Comparison of ENCODE assay signal across 8 cellular contexts in the genomic region with DNA sequence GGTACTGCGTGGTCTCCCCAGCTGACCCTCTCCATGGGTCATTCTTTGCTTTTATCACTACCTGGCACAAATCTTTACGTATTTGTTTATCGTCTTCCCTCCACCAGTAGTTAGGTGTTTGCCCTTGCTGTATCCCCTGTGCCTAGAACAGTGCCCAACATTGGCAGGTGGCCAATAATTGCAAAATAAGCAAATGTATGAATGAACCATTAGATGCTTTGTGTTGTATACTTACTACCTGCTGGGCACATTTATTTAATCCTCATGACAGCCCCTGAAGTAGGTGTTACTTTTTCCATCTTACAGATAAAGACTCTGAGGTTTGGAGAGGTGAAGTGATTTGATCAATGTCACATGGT. TPM values are rescaled to one million over a fixed set of nuclear protein-coding genes. Genes with fewer than 3 reads are reported as not detected.
DNase-seq lines count a peak whose midpoint lies in the region; ATAC-seq, FAIRE-seq and TF ChIP-seq lines count a peak whose summit lies in the region.

No MANE protein-coding gene starts in this region.

- peaks cover 50% of the 10 kb centered on the region for H3K4me1 ChIP-seq in keratinocyte (ENCODE audit: control insufficient read depth, extremely low read depth, insufficient read depth, low read length)

- H3K36me3 Mint-ChIP-seq in activated naive CD4-positive, alpha-beta T cell treated with anti-CD3 and anti-CD28 coated beads, Interleukin-2, amount 10 ng/mL, durations not matched to agents 7 days and 5 days: peaks cover 20% of the 10 kb centered on the region
- peaks cover 59% of the 10 kb centered on the region for H3K36me3 Mint-ChIP-seq in activated CD8-positive, alpha-beta T cell treated with anti-CD3 and anti-CD28 coated beads for 36 hours (ENCODE audit: low read depth)
- H3K36me3 Mint-ChIP-seq in type B pancreatic cell: no peaks in the 10 kb centered on the region

- dilution Hi-C loops in keratinocyte (cut with MboI; ENCODE audit: extremely low pct_ligation_motif_present, low sequenced_read_pairs): no loop called here

- peaks cover 77% of the 10 kb centered on the region for H3K4me1 Mint-ChIP-seq in activated naive CD4-positive, alpha-beta T cell treated with anti-CD3 and anti-CD28 coated beads, Interleukin-2, amount 10 ng/mL, durations not matched to agents 7 days and 5 days
- peaks cover 65% of the 10 kb centered on the region for H3K4me1 Mint-ChIP-seq in activated CD8-positive, alpha-beta T cell treated with anti-CD3 and anti-CD28 coated beads for 36 hours (ENCODE audit: low read depth)
- H3K4me1 Mint-ChIP-seq in type B pancreatic cell (ENCODE audit: unreplicated experiment): peaks cover 18% of the 10 kb centered on the region

- peak overlapping the region; percentile 96 for H3K4me3 Mint-ChIP-seq in activated naive CD4-positive, alpha-beta T cell treated with anti-CD3 and anti-CD28 coated beads, Interleukin-2, amount 10 ng/mL, durations not matched to agents 7 days and 5 days
- peak overlapping the region; percentile 99 for H3K4me3 Mint-ChIP-seq in activated CD8-positive, alpha-beta T cell treated with anti-CD3 and anti-CD28 coated beads for 36 hours
- peak overlapping the region; percentile 72 for H3K4me3 Mint-ChIP-seq in type B pancreatic cell

- no peaks in the 10 kb centered on the region for H3K9me3 Mint-ChIP-seq in activated naive CD4-positive, alpha-beta T cell treated with anti-CD3 and anti-CD28 coated beads, Interleukin-2, amount 10 ng/mL, durations not matched to agents 7 days and 5 days
- H3K9me3 Mint-ChIP-seq in activated CD8-positive, alpha-beta T cell treated with anti-CD3 and anti-CD28 coated beads for 36 hours: peaks cover 4% of the 10 kb centered on the region
- H3K9me3 Mint-ChIP-seq in type B pancreatic cell: no peaks in the 10 kb centered on the region

- no peaks in the 10 kb centered on the region for H3K27me3 Mint-ChIP-seq in activated naive CD4-positive, alpha-beta T cell treated with anti-CD3 and anti-CD28 coated beads, Interleukin-2, amount 10 ng/mL, durations not matched to agents 7 days and 5 days
- H3K27me3 Mint-ChIP-seq in activated CD8-positive, alpha-beta T cell treated with anti-CD3 and anti-CD28 coated beads for 36 hours: no peaks in the 10 kb centered on the region
- H3K27me3 Mint-ChIP-seq in type B pancreatic cell: peaks cover 5% of the 10 kb centered on the region

- H3K36me3 ChIP-seq in keratinocyte (ENCODE audit: control insufficient read depth in 2 of 2, extremely low read depth in 1 of 2, insufficient read depth in 2 of 2, low read length in 2 of 2): no peaks in the 10 kb centered on the region

- peak; percentile 22 for DNase-seq in activated naive CD4-positive, alpha-beta T cell treated with anti-CD3 and anti-CD28 coated beads, Interleukin-2, amount 10 ng/mL, durations not matched to agents 7 days and 5 days
- DNase-seq in activated naive CD4-positive, alpha-beta T cell (lab: John Stamatoyannopoulos, UW): no peak
- no peak for DNase-seq in activated CD8-positive, alpha-beta T cell treated with anti-CD3 and anti-CD28 coated beads for 36 hours
- DNase-seq in keratinocyte (ENCODE audit: low read depth, low spot score) (no peak), type B pancreatic cell (ENCODE audit: extremely low spot score, unreplicated experiment) (no peak), COLO668 (lab: John Stamatoyannopoulos, UW; ENCODE audit: unreplicated experiment) (no peak)

- H3K9ac ChIP-seq in keratinocyte (ENCODE audit: control insufficient read depth, extremely low read depth, insufficient read depth, low read length): no peak overlapping the region

- H4K20me1 ChIP-seq in keratinocyte (ENCODE audit: control insufficient read depth, extremely low read depth, insufficient read depth, low read length): no peaks in the 10 kb centered on the region

- H3K4me3 ChIP-seq in keratinocyte (ENCODE audit: control insufficient read depth in 2 of 3, extremely low read depth in 1 of 3, insufficient read depth in 2 of 3, low read depth in 1 of 3, low read length in 3 of 3): no peak overlapping the region

- FAIRE-seq in keratinocyte (lab: Jason Lieb, UNC): no peak

- POLR2A ChIA-PET in activated CD8-positive, alpha-beta T cell treated with anti-CD3 and anti-CD28 coated beads for 36 hours (lab: Charles Lee): interaction anchor here (1.1 to 33.3 kb wide), 10 partner anchors 8 to 189 kb away, joined by 3 to 949 read pairs (median 8); a partner anchor contains a TSS

- no peaks in the 10 kb centered on the region for H3K27me3 ChIP-seq in keratinocyte (ENCODE audit: control insufficient read depth, extremely low read depth, insufficient read depth, low read length)

- no peaks in the 10 kb centered on the region for H3K9me1 ChIP-seq in keratinocyte (ENCODE audit: control insufficient read depth, extremely low read depth, insufficient read depth, low read length)

- intact Hi-C loops in activated CD8-positive, alpha-beta T cell treated with anti-CD3 and anti-CD28 coated beads for 36 hours (cut with micrococcal nuclease): no loop called here

- H3K27ac ChIP-seq in keratinocyte (ENCODE audit: control insufficient read depth, insufficient read depth, low read length): peak overlapping the region; percentile 84

- H3K9me3 ChIP-seq in keratinocyte (ENCODE audit: control insufficient read depth, low read depth, low read length): no peaks in the 10 kb centered on the region

- no peak overlapping the region for H3K4me2 ChIP-seq in keratinocyte (ENCODE audit: control insufficient read depth, extremely low read depth, insufficient read depth, low read depth, low read length)

- ATAC-seq in activated CD8-positive, alpha-beta T cell treated with anti-CD3 and anti-CD28 coated beads for 36 hours: peak; percentile 2
- no peak for ATAC-seq in HG03442 (IDR thresholded peaks at IDR 0.05; ENCODE audit: unreplicated experiment)
- no peak for ATAC-seq in HG03025 (IDR thresholded peaks at IDR 0.05; ENCODE audit: low FRiP score, unreplicated experiment)

- H3K27ac Mint-ChIP-seq in activated naive CD4-positive, alpha-beta T cell treated with anti-CD3 and anti-CD28 coated beads, Interleukin-2, amount 10 ng/mL, durations not matched to agents 7 days and 5 days: peak overlapping the region; percentile 96
- H3K27ac Mint-ChIP-seq in activated CD8-positive, alpha-beta T cell treated with anti-CD3 and anti-CD28 coated beads for 36 hours: peak overlapping the region; percentile 97
- H3K27ac Mint-ChIP-seq in type B pancreatic cell: peak overlapping the region; percentile 76

- peaks cover 32% of the 10 kb centered on the region for H3K79me2 ChIP-seq in keratinocyte (ENCODE audit: control insufficient read depth, insufficient read depth, low read length)

- no peak overlapping the region for H2AFZ ChIP-seq in keratinocyte (ENCODE audit: control insufficient read depth, low read length)

- CTCF ChIA-PET in activated naive CD4-positive, alpha-beta T cell treated with anti-CD3 and anti-CD28 coated beads, Interleukin-2, amount 10 ng/mL, durations not matched to agents 7 days and 5 days (lab: Charles Lee): interaction anchor here (0.9 to 10.0 kb wide), 17 partner anchors 9 to 206 kb away, joined by 3 to 106 read pairs (median 4); a partner anchor contains a TSS
- CTCF ChIA-PET in activated CD8-positive, alpha-beta T cell treated with anti-CD3 and anti-CD28 coated beads for 36 hours (lab: Charles Lee): interaction anchor here (0.7 to 6.5 kb wide), 13 partner anchors 8 to 239 kb away, joined by 3 to 65 read pairs (median 8); a partner anchor contains a TSS

- TF ChIP-seq CTCF in activated CD8-positive, alpha-beta T cell treated with anti-CD3 and anti-CD28 coated beads for 36 hours (IDR thresholded peaks at IDR 0.05): no peak
- TF ChIP-seq CTCF in keratinocyte (optimal IDR thresholded peaks at IDR 0.05 in 1 of 3, IDR thresholded peaks at IDR 0.05 in 1 of 3, conservative IDR thresholded peaks at IDR 0.05 in 1 of 3; ENCODE audit: extremely low read depth in 1 of 3, insufficient read depth in 2 of 3, low read length in 3 of 3): no peak
- no peak for TF ChIP-seq CTCF in type B pancreatic cell (conservative IDR thresholded peaks at IDR 0.05)

RNA-seq across cellular contexts. Expression of a gene that starts 1.9 kb away (rescaled TPM):
- total RNA-seq in activated CD8-positive, alpha-beta T cell treated with anti-CD3 and anti-CD28 coated beads for 36 hours: 100 to 1,000 TPM; 137 TPM
- 70.4 to 113 TPM (median 77.0 TPM) in 3 replicates for polyA plus RNA-seq in keratinocyte
- polyA plus RNA-seq in keratinocyte (2011; ENCODE audit: low read depth): 17.4 TPM
- 66.4 and 134 TPM in 2 replicates for polyA plus RNA-seq in keratinocyte (2011; cell fraction: cytosol; rRNA removed)
- polyA plus RNA-seq in keratinocyte (2011; cell fraction: nucleus; rRNA removed): 63.2 and 86.3 TPM in 2 replicates
- polyA plus RNA-seq in keratinocyte (2012; ENCODE audit: low replicate concordance): 33.1 and 98.3 TPM in 2 replicates
- polyA minus RNA-seq in keratinocyte: 57.0 to 139 TPM (median 67.1 TPM) in 3 replicates
- polyA minus RNA-seq in keratinocyte (2011; cell fraction: cytosol; rRNA and poly(A)+ RNA removed): 124 TPM
- 41.2 and 43.6 TPM in 2 replicates for polyA minus RNA-seq in keratinocyte (2011; cell fraction: nucleus; rRNA and poly(A)+ RNA removed)
- total RNA-seq in type B pancreatic cell (ENCODE audit: low replicate concordance): 33.7 and 39.3 TPM in 2 replicates

RNA-seq across cellular contexts. Expression of a gene that starts 4.7 kb away (rescaled TPM):
- 100 to 1,000 TPM in 1 of 2 experiments, 10 to 100 TPM in 1; 94.3 to 100 TPM for total RNA-seq in activated CD8-positive, alpha-beta T cell treated with anti-CD3 and anti-CD28 coated beads for 36 hours
- polyA plus RNA-seq in keratinocyte: 6.4 to 8.0 TPM (median 6.5 TPM) in 3 replicates
- polyA plus RNA-seq in keratinocyte (2011; ENCODE audit: low read depth): 3.3 TPM
- 4.8 and 6.3 TPM in 2 replicates for polyA plus RNA-seq in keratinocyte (2011; cell fraction: cytosol; rRNA removed)
- 10.4 and 10.6 TPM in 2 replicates for polyA plus RNA-seq in keratinocyte (2011; cell fraction: nucleus; rRNA removed)
- polyA plus RNA-seq in keratinocyte (2012; ENCODE audit: low replicate concordance): 2.6 and 5.5 TPM in 2 replicates
- 7.5 to 11.3 TPM (median 10.0 TPM) in 3 replicates for polyA minus RNA-seq in keratinocyte
- 9.0 TPM for polyA minus RNA-seq in keratinocyte (2011; cell fraction: cytosol; rRNA and poly(A)+ RNA removed)
- 2.0 and 3.7 TPM in 2 replicates for polyA minus RNA-seq in keratinocyte (2011; cell fraction: nucleus; rRNA and poly(A)+ RNA removed)
- total RNA-seq in type B pancreatic cell (ENCODE audit: low replicate concordance): 5.2 and 8.0 TPM in 2 replicates

RNA-seq across cellular contexts. Expression of a gene that starts 15.4 kb away (rescaled TPM):
- 1 to 10 TPM; 2.0 TPM for total RNA-seq in activated CD8-positive, alpha-beta T cell treated with anti-CD3 and anti-CD28 coated beads for 36 hours
- not detected in 3 replicates for polyA plus RNA-seq in keratinocyte
- not detected for polyA plus RNA-seq in keratinocyte (2011; ENCODE audit: low read depth)
- polyA plus RNA-seq in keratinocyte (2011; cell fraction: cytosol; rRNA removed): not detected in 2 replicates
- polyA plus RNA-seq in keratinocyte (2011; cell fraction: nucleus; rRNA removed): 0.12 and 0.18 TPM in 2 replicates
- polyA plus RNA-seq in keratinocyte (2012; ENCODE audit: low replicate concordance): 0.20 TPM in 1 of 2 replicates, not detected in the other
- 0.13 TPM in 1 of 3 replicates, not detected in the others for polyA minus RNA-seq in keratinocyte
- not detected for polyA minus RNA-seq in keratinocyte (2011; cell fraction: cytosol; rRNA and poly(A)+ RNA removed)
- polyA minus RNA-seq in keratinocyte (2011; cell fraction: nucleus; rRNA and poly(A)+ RNA removed): not detected in 2 replicates
- total RNA-seq in type B pancreatic cell (ENCODE audit: low replicate concordance): 0.22 TPM in 1 of 2 replicates, not detected in the other

RNA-seq across cellular contexts. Expression of a gene that starts 37.6 kb away (rescaled TPM):
- total RNA-seq in activated CD8-positive, alpha-beta T cell treated with anti-CD3 and anti-CD28 coated beads for 36 hours: 100 to 1,000 TPM; 103 to 105 TPM
- 53.1 to 75.1 TPM (median 74.4 TPM) in 3 replicates for polyA plus RNA-seq in keratinocyte
- 21.7 TPM for polyA plus RNA-seq in keratinocyte (2011; ENCODE audit: low read depth)
- 41.5 and 63.2 TPM in 2 replicates for polyA plus RNA-seq in keratinocyte (2011; cell fraction: cytosol; rRNA removed)
- 44.9 and 48.6 TPM in 2 replicates for polyA plus RNA-seq in keratinocyte (2011; cell fraction: nucleus; rRNA removed)
- 36.5 and 62.0 TPM in 2 replicates for polyA plus RNA-seq in keratinocyte (2012; ENCODE audit: low replicate concordance)
- 44.0 to 86.1 TPM (median 63.8 TPM) in 3 replicates for polyA minus RNA-seq in keratinocyte
- polyA minus RNA-seq in keratinocyte (2011; cell fraction: cytosol; rRNA and poly(A)+ RNA removed): 39.5 TPM
- 28.3 and 53.8 TPM in 2 replicates for polyA minus RNA-seq in keratinocyte (2011; cell fraction: nucleus; rRNA and poly(A)+ RNA removed)
- total RNA-seq in type B pancreatic cell (ENCODE audit: low replicate concordance): 74.2 and 96.8 TPM in 2 replicates

RNA-seq across cellular contexts. Expression of a gene that starts 42.9 kb away (rescaled TPM):
- total RNA-seq in activated CD8-positive, alpha-beta T cell treated with anti-CD3 and anti-CD28 coated beads for 36 hours: 10 to 100 TPM; 54.3 to 54.6 TPM
- 54.6 to 109 TPM (median 74.1 TPM) in 3 replicates for polyA plus RNA-seq in keratinocyte
- 31.4 TPM for polyA plus RNA-seq in keratinocyte (2011; ENCODE audit: low read depth)
- polyA plus RNA-seq in keratinocyte (2011; cell fraction: cytosol; rRNA removed): 70.5 and 82.2 TPM in 2 replicates
- 119 and 125 TPM in 2 replicates for polyA plus RNA-seq in keratinocyte (2011; cell fraction: nucleus; rRNA removed)
- 51.4 and 67.5 TPM in 2 replicates for polyA plus RNA-seq in keratinocyte (2012; ENCODE audit: low replicate concordance)
- polyA minus RNA-seq in keratinocyte: 48.8 to 118 TPM (median 51.9 TPM) in 3 replicates
- 53.9 TPM for polyA minus RNA-seq in keratinocyte (2011; cell fraction: cytosol; rRNA and poly(A)+ RNA removed)
- 40.9 and 59.5 TPM in 2 replicates for polyA minus RNA-seq in keratinocyte (2011; cell fraction: nucleus; rRNA and poly(A)+ RNA removed)
- 57.1 and 60.8 TPM in 2 replicates for total RNA-seq in type B pancreatic cell (ENCODE audit: low replicate concordance)

Comparison
In these comparisons a context has a peak if more than half of its experiments do, and no peak if none do; other contexts are left out.
1. RNA of a gene that starts 4.7 kb away (total RNA-seq): 94.3 to 100 TPM in activated CD8-positive, alpha-beta T cell treated with anti-CD3 and anti-CD28 coated beads for 36 hours; 5.2 to 8.0 TPM in type B pancreatic cell; every median in the first group is over 10 times any median in the second.
2. Peak in every context shown above with its lines, with median percentiles within 50 percentile points of each other: H3K27ac Mint-ChIP-seq and H3K4me3 Mint-ChIP-seq.